Comparison of ENCODE assay signal across 17 cellular contexts in the genomic region with DNA sequence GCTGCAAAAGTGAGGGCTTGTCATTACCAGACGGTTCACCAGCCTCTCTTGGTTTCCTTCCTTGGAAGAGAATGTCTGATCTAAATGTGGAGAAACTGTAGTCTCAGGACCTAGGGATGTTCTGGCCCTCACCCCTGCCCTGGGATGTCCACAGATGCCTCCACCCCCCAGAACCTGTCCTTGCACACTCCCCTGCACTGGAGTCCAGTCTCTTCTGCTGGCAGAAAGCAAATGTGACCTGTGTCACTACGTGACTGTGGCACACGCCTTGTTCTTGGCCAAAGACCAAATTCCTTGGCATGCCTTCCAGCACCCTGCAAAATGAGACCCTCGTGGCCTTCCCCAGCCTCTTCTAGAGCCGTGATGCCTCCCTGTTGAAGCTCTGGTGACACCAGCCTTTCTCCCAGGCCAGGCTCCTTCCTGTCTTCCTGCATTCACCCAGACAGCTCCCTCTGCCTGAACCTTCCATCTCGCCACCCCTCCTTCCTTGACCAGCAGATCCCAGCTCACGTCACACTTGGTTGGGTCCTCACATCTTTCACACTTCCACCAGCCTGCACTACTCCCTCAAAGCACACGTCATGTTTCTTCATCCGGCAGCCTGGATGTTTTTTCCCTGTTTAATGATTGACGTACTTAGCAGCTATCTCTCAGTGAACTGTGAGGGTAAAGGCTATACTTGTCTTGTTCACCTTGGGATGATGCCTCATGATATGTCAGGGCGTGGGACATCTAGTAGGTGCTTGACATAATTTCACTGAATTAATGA. TPM values are rescaled to one million over a fixed set of nuclear protein-coding genes. Genes with fewer than 3 reads are reported as not detected.
DNase-seq lines count a peak whose midpoint lies in the region; ATAC-seq and TF ChIP-seq lines count a peak whose summit lies in the region.
"Had no signal": no experiment of that assay in that cellular context is flagged by ENCODE, and none has a peak within 500 bp of the region (broad histone marks: within the 10 kb centered on the region; RNA-seq: fewer than 3 reads in every experiment).

No MANE protein-coding gene starts in this region.

- H3K9me3 Mint-ChIP-seq in activated naive CD8-positive, alpha-beta T cell treated with anti-CD3 and anti-CD28 coated beads, Interleukin-2, amount 50 U/mL, for 24 hours = no peaks in the 10 kb centered on the region

- H3K27me3 ChIP-seq in right lobe of liver = no peaks in the 10 kb centered on the region

- no peak for DNase-seq in activated naive CD8-positive, alpha-beta T cell treated with anti-CD3 and anti-CD28 coated beads, Interleukin-2, amount 50 U/mL, for 24 hours
- peak in 1 of 3 donors; percentile 70 for DNase-seq in right lobe of liver
- DNase-seq in NCI-H1417 treated with DMSO at 0.1 percent for 48 hours (lab: John Stamatoyannopoulos, UW) = no peak
- no peak for DNase-seq in midbrain (lab: John Stamatoyannopoulos, UW)
- DNase-seq: AML-193; anterior cingulate cortex; effector CD4-positive, alpha-beta T cell; EL; foreskin melanocyte; stimulated activated CD4-positive, alpha-beta T cell treated with anti-CD3 and anti-CD28 coated beads, Interleukin-2, amount 100 ng/mL, for 48 hours; stimulated activated naive CD4-positive, alpha-beta T cell treated with Interleukin-2 at 50 U/mL for 16 hours; T1000 had no signal

- no peaks in the 10 kb centered on the region for H3K27me3 Mint-ChIP-seq in activated naive CD8-positive, alpha-beta T cell treated with anti-CD3 and anti-CD28 coated beads, Interleukin-2, amount 50 U/mL, for 24 hours

- no peak for ATAC-seq in activated naive CD8-positive, alpha-beta T cell treated with anti-CD3 and anti-CD28 coated beads, Interleukin-2, amount 50 U/mL, for 24 hours
- ATAC-seq in right lobe of liver (peak; percentile 33 to 49 (median 35)), GM19328 (IDR thresholded peaks at IDR 0.05; ENCODE audit: unreplicated experiment) (no peak), HG02759 (IDR thresholded peaks at IDR 0.05; ENCODE audit: unreplicated experiment) (no peak)

- CTCF ChIA-PET in HEK293 (lab: Yijun Ruan, JAX) = interaction anchor here (0.6 to 1.6 kb wide), 2 partner anchors 9 to 72 kb away, joined by 4 read pairs; no protein-coding TSS in a partner anchor

- intact Hi-C loops in right lobe of liver (cut with DNase I) = loop anchor here in 1 of 2 donors (10.0 kb wide), 1 partner anchor 87 kb away; the partner anchor contains the start of gene DCTPP1

- POLR2A ChIA-PET in HEK293 (lab: Yijun Ruan, JAX) = interaction anchor here (0.8 kb wide), 1 partner anchor 81 kb away, joined by 3 read pairs; no protein-coding TSS in a partner anchor

- H3K27ac Mint-ChIP-seq in activated naive CD8-positive, alpha-beta T cell treated with anti-CD3 and anti-CD28 coated beads, Interleukin-2, amount 50 U/mL, for 24 hours = peak overlapping the region; percentile 36

- 27% methylated on average over 7 of the region's 11 CpGs for WGBS in right lobe of liver (ENCODE audit: insufficient coverage, low coverage, low lambda C conversion rate, missing lambda C conversion rate)

- peaks cover 3% of the 10 kb centered on the region for H3K4me1 Mint-ChIP-seq in activated naive CD8-positive, alpha-beta T cell treated with anti-CD3 and anti-CD28 coated beads, Interleukin-2, amount 50 U/mL, for 24 hours

- H3K4me3 ChIP-seq in HEK293 (ENCODE audit: low read depth, low read length) = no peak overlapping the region
- H3K4me3 ChIP-seq in right lobe of liver = no peak overlapping the region
- H3K4me3 ChIP-seq: HAP-1 had no signal

- no peak for TF ChIP-seq POLR2A in right lobe of liver (IDR thresholded peaks at IDR 0.05)

- H3K27ac ChIP-seq in 22Rv1 (peak overlapping the region; percentile 27; the same call in 1 of the 2 replicates), HEK293 (ENCODE audit: extremely low read depth, low read depth, low read length) (no peak overlapping the region), right lobe of liver (peak overlapping the region; percentile 43 to 73 (median 71))

- H3K36me3 ChIP-seq in HEK293 (ENCODE audit: control insufficient read depth in 2 of 2, insufficient read depth in 1 of 2, low read length in 2 of 2) (peaks cover 0 to 14% of the 10 kb centered on the region in 2 experiments; a peak in 1 of 3 replicates), right lobe of liver (no peaks in the 10 kb centered on the region)

- H3K4me3 Mint-ChIP-seq in activated naive CD8-positive, alpha-beta T cell treated with anti-CD3 and anti-CD28 coated beads, Interleukin-2, amount 50 U/mL, for 24 hours = no peak overlapping the region

- H3K4me1 ChIP-seq in HEK293 (ENCODE audit: control insufficient read depth, insufficient read depth, low read length) = peaks cover 5% of the 10 kb centered on the region; the same call in 1 of the 2 replicates
- peaks cover 0 to 24% (median 8%) of the 10 kb centered on the region in 4 donors for H3K4me1 ChIP-seq in right lobe of liver
- H3K4me1 ChIP-seq: HAP-1 had no signal

- no peaks in the 10 kb centered on the region for H3K9me3 ChIP-seq in HEK293 (ENCODE audit: control insufficient read depth, insufficient read depth, low read depth, low read length)
- H3K9me3 ChIP-seq in right lobe of liver = no peaks in the 10 kb centered on the region
- H3K9me3 ChIP-seq: HAP-1 had no signal

- peaks cover 32% of the 10 kb centered on the region for H3K36me3 Mint-ChIP-seq in activated naive CD8-positive, alpha-beta T cell treated with anti-CD3 and anti-CD28 coated beads, Interleukin-2, amount 50 U/mL, for 24 hours (ENCODE audit: low read depth)

- TF ChIP-seq CTCF in 22Rv1 (IDR thresholded peaks at IDR 0.05) (no peak), HEK293 (tag by site-specific recombination; IDR thresholded peaks at IDR 0.05) (no peak), right lobe of liver (IDR thresholded peaks at IDR 0.05) (no peak)

TF ChIP-seq in HEK293, 187 proteins besides CTCF, POLR2A, EP300 and RAD21:
- TF ChIP-seq ZNF600 (tag by site-specific recombination; IDR thresholded peaks at IDR 0.05) (peak; percentile 68), ZNF221 (tag by site-specific recombination; IDR thresholded peaks at IDR 0.05; ENCODE audit: borderline replicate concordance) (no peak)
- TF ChIP-seq, protein P1, sequence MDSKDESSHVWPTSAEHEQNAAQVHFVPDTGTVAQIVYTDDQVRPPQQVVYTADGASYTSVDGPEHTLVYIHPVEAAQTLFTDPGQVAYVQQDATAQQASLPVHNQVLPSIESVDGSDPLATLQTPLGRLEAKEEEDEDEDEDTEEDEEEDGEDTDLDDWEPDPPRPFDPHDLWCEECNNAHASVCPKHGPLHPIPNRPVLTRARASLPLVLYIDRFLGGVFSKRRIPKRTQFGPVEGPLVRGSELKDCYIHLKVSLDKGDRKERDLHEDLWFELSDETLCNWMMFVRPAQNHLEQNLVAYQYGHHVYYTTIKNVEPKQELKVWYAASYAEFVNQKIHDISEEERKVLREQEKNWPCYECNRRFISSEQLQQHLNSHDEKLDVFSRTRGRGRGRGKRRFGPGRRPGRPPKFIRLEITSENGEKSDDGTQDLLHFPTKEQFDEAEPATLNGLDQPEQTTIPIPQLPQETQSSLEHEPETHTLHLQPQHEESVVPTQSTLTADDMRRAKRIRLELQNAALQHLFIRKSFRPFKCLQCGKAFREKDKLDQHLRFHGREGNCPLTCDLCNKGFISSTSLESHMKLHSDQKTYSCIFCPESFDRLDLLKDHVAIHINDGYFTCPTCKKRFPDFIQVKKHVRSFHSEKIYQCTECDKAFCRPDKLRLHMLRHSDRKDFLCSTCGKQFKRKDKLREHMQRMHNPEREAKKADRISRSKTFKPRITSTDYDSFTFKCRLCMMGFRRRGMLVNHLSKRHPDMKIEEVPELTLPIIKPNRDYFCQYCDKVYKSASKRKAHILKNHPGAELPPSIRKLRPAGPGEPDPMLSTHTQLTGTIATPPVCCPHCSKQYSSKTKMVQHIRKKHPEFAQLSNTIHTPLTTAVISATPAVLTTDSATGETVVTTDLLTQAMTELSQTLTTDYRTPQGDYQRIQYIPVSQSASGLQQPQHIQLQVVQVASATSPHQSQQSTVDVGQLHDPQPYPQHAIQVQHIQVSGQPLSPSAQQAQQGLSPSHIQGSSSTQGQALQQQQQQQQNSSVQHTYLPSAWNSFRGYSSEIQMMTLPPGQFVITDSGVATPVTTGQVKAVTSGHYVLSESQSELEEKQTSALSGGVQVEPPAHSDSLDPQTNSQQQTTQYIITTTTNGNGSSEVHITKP (tag by site-specific recombination; IDR thresholded peaks at IDR 0.05) = peak; percentile 85

RNA-seq across cellular contexts. Expression of gene ZNF768, which starts 4.3 kb away (rescaled TPM):
- total RNA-seq in right lobe of liver = 10 to 100 TPM; 14.7 to 21.2 (median 18.8) TPM

RNA-seq across cellular contexts. Expression of gene ZNF747, which starts 12.6 kb away (rescaled TPM):
- 1 to 10 TPM; 5.3 to 9.7 (median 6.4) TPM for total RNA-seq in right lobe of liver

RNA-seq across cellular contexts. Expression of gene ZNF764, which starts 36.1 kb away (rescaled TPM):
- total RNA-seq in right lobe of liver = 1 to 10 TPM; 3.2 to 6.5 (median 4.8) TPM

RNA-seq across cellular contexts. Expression of gene ZNF688, which starts 49.5 kb away (rescaled TPM):
- total RNA-seq in right lobe of liver = 10 to 100 TPM in 1 of 6 experiments, 1 to 10 TPM in 5; 4.0 to 11.5 (median 6.5) TPM

RNA-seq across cellular contexts. Expression of gene ITGAL, which starts 49.5 kb away (rescaled TPM):
- 10 to 100 TPM in 4 of 6 experiments, 1 to 10 TPM in 2; 7.3 to 12.4 (median 10.2) TPM for total RNA-seq in right lobe of liver

Comparison
In these comparisons a context has a peak if more than half of its experiments do, and no peak if none do; other contexts are left out.
1. ATAC-seq: peak in right lobe of liver (4 of 4); none in activated naive CD8-positive, alpha-beta T cell treated with anti-CD3 and anti-CD28 coated beads, Interleukin-2, amount 50 U/mL, for 24 hours (single experiment), GM19328 (single experiment) and HG02759 (single experiment).